In genomic region chr12:76706761-76707160, GRCh38 we compare ENCODE assay signal across 1 cellular context.
TF ChIP-seq lines count a peak whose summit lies in the region.

No MANE protein-coding gene starts in this region.

TF ChIP-seq in IMR-90, 13 proteins besides CTCF, POLR2A, EP300 and RAD21 (continued from another document):
- TF ChIP-seq USF2 (IDR thresholded peaks at IDR 0.05; ENCODE audit: low read depth, low read length) (no peak), NFE2L2 (IDR thresholded peaks at IDR 0.05; ENCODE audit: low read depth, low read length) (no peak)
